Comparison of ENCODE assay signal across 2 cellular contexts in genomic region chr12:21599143-21599999, GRCh38.
TF ChIP-seq lines count a peak whose summit lies in the region.

No MANE protein-coding gene starts in this region.

TF ChIP-seq in liver, 16 proteins besides CTCF, POLR2A, EP300 and RAD21:
- TF ChIP-seq FOXA2 (IDR thresholded peaks at IDR 0.05) (no peak), NR2F2 (IDR thresholded peaks at IDR 0.05) (no peak), SP1 (IDR thresholded peaks at IDR 0.05) (no peak), GABPA (IDR thresholded peaks at IDR 0.05 in 1 of 2, conservative IDR thresholded peaks at IDR 0.05 in 1 of 2) (no peak), TAF1 (conservative IDR thresholded peaks at IDR 0.05) (no peak), FOXA1 (IDR thresholded peaks at IDR 0.05) (no peak), RXRA (IDR thresholded peaks at IDR 0.05) (no peak), MAX (IDR thresholded peaks at IDR 0.05) (no peak), JUND (IDR thresholded peaks at IDR 0.05) (no peak), HNF4A (conservative IDR thresholded peaks at IDR 0.05) (no peak), YY1 (IDR thresholded peaks at IDR 0.05) (no peak), EGR1 (IDR thresholded peaks at IDR 0.05; ENCODE audit: low read depth in 2 of 2) (no peak), HNF4G (IDR thresholded peaks at IDR 0.05) (no peak)
- TF ChIP-seq, protein P1, sequence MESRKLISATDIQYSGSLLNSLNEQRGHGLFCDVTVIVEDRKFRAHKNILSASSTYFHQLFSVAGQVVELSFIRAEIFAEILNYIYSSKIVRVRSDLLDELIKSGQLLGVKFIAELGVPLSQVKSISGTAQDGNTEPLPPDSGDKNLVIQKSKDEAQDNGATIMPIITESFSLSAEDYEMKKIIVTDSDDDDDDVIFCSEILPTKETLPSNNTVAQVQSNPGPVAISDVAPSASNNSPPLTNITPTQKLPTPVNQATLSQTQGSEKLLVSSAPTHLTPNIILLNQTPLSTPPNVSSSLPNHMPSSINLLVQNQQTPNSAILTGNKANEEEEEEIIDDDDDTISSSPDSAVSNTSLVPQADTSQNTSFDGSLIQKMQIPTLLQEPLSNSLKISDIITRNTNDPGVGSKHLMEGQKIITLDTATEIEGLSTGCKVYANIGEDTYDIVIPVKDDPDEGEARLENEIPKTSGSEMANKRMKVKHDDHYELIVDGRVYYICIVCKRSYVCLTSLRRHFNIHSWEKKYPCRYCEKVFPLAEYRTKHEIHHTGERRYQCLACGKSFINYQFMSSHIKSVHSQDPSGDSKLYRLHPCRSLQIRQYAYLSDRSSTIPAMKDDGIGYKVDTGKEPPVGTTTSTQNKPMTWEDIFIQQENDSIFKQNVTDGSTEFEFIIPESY (IDR thresholded peaks at IDR 0.05): no peak
- TF ChIP-seq, protein P2, sequence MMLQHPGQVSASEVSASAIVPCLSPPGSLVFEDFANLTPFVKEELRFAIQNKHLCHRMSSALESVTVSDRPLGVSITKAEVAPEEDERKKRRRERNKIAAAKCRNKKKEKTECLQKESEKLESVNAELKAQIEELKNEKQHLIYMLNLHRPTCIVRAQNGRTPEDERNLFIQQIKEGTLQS (IDR thresholded peaks at IDR 0.05): no peak
- TF ChIP-seq, protein P3, sequence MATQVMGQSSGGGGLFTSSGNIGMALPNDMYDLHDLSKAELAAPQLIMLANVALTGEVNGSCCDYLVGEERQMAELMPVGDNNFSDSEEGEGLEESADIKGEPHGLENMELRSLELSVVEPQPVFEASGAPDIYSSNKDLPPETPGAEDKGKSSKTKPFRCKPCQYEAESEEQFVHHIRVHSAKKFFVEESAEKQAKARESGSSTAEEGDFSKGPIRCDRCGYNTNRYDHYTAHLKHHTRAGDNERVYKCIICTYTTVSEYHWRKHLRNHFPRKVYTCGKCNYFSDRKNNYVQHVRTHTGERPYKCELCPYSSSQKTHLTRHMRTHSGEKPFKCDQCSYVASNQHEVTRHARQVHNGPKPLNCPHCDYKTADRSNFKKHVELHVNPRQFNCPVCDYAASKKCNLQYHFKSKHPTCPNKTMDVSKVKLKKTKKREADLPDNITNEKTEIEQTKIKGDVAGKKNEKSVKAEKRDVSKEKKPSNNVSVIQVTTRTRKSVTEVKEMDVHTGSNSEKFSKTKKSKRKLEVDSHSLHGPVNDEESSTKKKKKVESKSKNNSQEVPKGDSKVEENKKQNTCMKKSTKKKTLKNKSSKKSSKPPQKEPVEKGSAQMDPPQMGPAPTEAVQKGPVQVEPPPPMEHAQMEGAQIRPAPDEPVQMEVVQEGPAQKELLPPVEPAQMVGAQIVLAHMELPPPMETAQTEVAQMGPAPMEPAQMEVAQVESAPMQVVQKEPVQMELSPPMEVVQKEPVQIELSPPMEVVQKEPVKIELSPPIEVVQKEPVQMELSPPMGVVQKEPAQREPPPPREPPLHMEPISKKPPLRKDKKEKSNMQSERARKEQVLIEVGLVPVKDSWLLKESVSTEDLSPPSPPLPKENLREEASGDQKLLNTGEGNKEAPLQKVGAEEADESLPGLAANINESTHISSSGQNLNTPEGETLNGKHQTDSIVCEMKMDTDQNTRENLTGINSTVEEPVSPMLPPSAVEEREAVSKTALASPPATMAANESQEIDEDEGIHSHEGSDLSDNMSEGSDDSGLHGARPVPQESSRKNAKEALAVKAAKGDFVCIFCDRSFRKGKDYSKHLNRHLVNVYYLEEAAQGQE (IDR thresholded peaks at IDR 0.05): no peak
TF ChIP-seq in liver: peak in this region for 0.

TF ChIP-seq in HepG2, 621 proteins besides CTCF, POLR2A, EP300 and RAD21:
- no peak for TF ChIP-seq ZNF616 (CRISPR knock-in tag; IDR thresholded peaks at IDR 0.05; ENCODE audit: low read depth)
- no peak for TF ChIP-seq ZNF646 (CRISPR knock-in tag; IDR thresholded peaks at IDR 0.05)
- TF ChIP-seq, protein P4, sequence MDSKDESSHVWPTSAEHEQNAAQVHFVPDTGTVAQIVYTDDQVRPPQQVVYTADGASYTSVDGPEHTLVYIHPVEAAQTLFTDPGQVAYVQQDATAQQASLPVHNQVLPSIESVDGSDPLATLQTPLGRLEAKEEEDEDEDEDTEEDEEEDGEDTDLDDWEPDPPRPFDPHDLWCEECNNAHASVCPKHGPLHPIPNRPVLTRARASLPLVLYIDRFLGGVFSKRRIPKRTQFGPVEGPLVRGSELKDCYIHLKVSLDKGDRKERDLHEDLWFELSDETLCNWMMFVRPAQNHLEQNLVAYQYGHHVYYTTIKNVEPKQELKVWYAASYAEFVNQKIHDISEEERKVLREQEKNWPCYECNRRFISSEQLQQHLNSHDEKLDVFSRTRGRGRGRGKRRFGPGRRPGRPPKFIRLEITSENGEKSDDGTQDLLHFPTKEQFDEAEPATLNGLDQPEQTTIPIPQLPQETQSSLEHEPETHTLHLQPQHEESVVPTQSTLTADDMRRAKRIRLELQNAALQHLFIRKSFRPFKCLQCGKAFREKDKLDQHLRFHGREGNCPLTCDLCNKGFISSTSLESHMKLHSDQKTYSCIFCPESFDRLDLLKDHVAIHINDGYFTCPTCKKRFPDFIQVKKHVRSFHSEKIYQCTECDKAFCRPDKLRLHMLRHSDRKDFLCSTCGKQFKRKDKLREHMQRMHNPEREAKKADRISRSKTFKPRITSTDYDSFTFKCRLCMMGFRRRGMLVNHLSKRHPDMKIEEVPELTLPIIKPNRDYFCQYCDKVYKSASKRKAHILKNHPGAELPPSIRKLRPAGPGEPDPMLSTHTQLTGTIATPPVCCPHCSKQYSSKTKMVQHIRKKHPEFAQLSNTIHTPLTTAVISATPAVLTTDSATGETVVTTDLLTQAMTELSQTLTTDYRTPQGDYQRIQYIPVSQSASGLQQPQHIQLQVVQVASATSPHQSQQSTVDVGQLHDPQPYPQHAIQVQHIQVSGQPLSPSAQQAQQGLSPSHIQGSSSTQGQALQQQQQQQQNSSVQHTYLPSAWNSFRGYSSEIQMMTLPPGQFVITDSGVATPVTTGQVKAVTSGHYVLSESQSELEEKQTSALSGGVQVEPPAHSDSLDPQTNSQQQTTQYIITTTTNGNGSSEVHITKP (CRISPR knock-in tag; IDR thresholded peaks at IDR 0.05; ENCODE audit: low read depth): no peak
- no peak for TF ChIP-seq SP4 (CRISPR knock-in tag; IDR thresholded peaks at IDR 0.05)
- TF ChIP-seq RFX5 (IDR thresholded peaks at IDR 0.05; ENCODE audit: low read depth, low read length): no peak
- TF ChIP-seq MXI1 (IDR thresholded peaks at IDR 0.05; ENCODE audit: borderline replicate concordance, low read depth, low read length): no peak
- no peak for TF ChIP-seq ZNF143 (CRISPR knock-in tag; IDR thresholded peaks at IDR 0.05)
- no peak for TF ChIP-seq ZNF230 (CRISPR knock-in tag; IDR thresholded peaks at IDR 0.05)
